Comparison of ENCODE assay signal across 11 cellular contexts in the genomic region with DNA sequence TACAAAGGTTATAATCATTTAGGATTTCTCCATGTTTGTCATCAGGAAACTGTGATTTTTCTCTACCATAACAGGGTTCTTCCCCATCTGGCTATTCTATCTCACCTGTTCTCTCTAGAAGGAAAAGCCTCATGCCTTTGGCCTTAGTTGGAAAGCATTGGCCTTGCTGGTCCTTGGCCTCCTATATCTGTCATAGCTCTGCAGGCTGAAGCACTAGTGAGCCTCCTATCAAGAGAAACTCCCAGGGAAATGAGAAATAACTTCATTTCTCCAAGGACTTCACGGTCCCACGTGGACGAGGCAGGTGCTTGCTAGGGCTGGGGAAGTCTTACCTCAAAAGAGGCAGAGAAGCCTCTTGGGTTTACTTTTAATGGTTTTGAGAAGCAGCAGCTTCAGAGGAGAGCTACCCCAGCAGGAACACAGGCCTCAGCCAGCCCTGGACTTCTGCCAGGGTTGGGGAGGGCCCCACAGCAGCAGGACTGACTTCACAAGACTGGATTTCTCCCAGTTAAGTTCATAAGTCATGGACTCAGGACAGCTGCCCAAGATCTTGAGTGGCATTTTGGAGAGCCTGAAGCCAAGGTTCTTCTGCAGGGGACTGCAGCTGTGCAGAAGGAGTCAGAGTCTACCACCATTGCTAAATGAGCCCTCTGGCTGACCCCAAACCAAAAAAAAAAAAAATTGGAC. TPM values are rescaled to one million over a fixed set of nuclear protein-coding genes. Genes with fewer than 3 reads are reported as not detected.
DNase-seq lines count a peak whose midpoint lies in the region; ATAC-seq and TF ChIP-seq lines count a peak whose summit lies in the region.
"Had no signal": no experiment of that assay in that cellular context is flagged by ENCODE, and none has a peak within 500 bp of the region (broad histone marks: within the 10 kb centered on the region; RNA-seq: fewer than 3 reads in every experiment).

No MANE protein-coding gene starts in this region.

- H3K4me1 ChIP-seq in gastrocnemius medialis (peaks cover 0 to 8% of the 10 kb centered on the region in 2 donors), trophoblast cell (ENCODE audit: control insufficient read depth in 1 of 2, insufficient read depth in 2 of 2, low read length in 2 of 2) (no peaks in the 10 kb centered on the region)

- no peak overlapping the region for H3K23ac ChIP-seq in trophoblast cell (ENCODE audit: low read length)

- H2BK120ac ChIP-seq in trophoblast cell (ENCODE audit: insufficient read depth, low read length, poor library complexity): no peak overlapping the region

- DNase-seq in H4 (ENCODE audit: low spot score): peak; percentile 24
- DNase-seq in brain pericyte (ENCODE audit: low read depth, low spot score): peak; percentile 85
- DNase-seq in hypothalamus (lab: John Stamatoyannopoulos, UW): peak in 30 of 51 donors; percentile 6 to 59 (median 40)
- peak in 1 of 2 donors; percentile 46 for DNase-seq in gastrocnemius medialis
- no peak for DNase-seq in superior temporal gyrus (ENCODE audit: extremely low spot score)
- no peak for DNase-seq in trophoblast cell
- no peak for DNase-seq in COLO668 (lab: John Stamatoyannopoulos, UW; ENCODE audit: unreplicated experiment)
- DNase-seq: activated naive CD4-positive, alpha-beta T cell; NCI-H2029; T-helper 17 cell had no signal

- H3K4me3 ChIP-seq in gastrocnemius medialis (no peak overlapping the region), trophoblast cell (ENCODE audit: low read depth, low read length) (no peak overlapping the region)

- no peak overlapping the region for H2AFZ ChIP-seq in trophoblast cell (ENCODE audit: insufficient read depth, low read length, poor library complexity)

- H3K27ac ChIP-seq in gastrocnemius medialis (no peak overlapping the region), trophoblast cell (ENCODE audit: low read depth, low read length) (no peak overlapping the region)

- no peak overlapping the region for H3K14ac ChIP-seq in trophoblast cell (ENCODE audit: low read length)

- H4K8ac ChIP-seq in trophoblast cell (ENCODE audit: low read depth, low read length): no peak overlapping the region

- H3K9ac ChIP-seq in trophoblast cell (ENCODE audit: low read length): no peak overlapping the region

- no peak overlapping the region for H4K91ac ChIP-seq in trophoblast cell (ENCODE audit: low read depth, low read length)

- no peaks in the 10 kb centered on the region for H3K9me3 ChIP-seq in gastrocnemius medialis
- no peaks in the 10 kb centered on the region for H3K9me3 ChIP-seq in trophoblast cell (ENCODE audit: insufficient read depth, low read depth, low read length)

- no peak overlapping the region for H3K18ac ChIP-seq in trophoblast cell (ENCODE audit: low read length)

- no peaks in the 10 kb centered on the region for H3K27me3 ChIP-seq in gastrocnemius medialis
- H3K27me3 ChIP-seq in trophoblast cell (ENCODE audit: insufficient read depth, low read length): no peaks in the 10 kb centered on the region

- no peak for TF ChIP-seq CTCF in gastrocnemius medialis (IDR thresholded peaks at IDR 0.05 in 4 of 5, conservative IDR thresholded peaks at IDR 0.05 in 1 of 5)

- no CpG with 5 or more reads among the region's 3 CpGs for WGBS in trophoblast cell (ENCODE audit: extremely low coverage, insufficient coverage, insufficient read length)

- ATAC-seq in gastrocnemius medialis: peak; percentile 66 to 78
- no peak for ATAC-seq in GM18858 (IDR thresholded peaks at IDR 0.05; ENCODE audit: unreplicated experiment)
- ATAC-seq: T-helper 17 cell had no signal

- intact Hi-C loops in gastrocnemius medialis (cut with DNase I; ENCODE audit: low total_unique reads): no loop called here

- H3K4ac ChIP-seq in trophoblast cell (ENCODE audit: low read depth, low read length): no peak overlapping the region

- H3K4me2 ChIP-seq in trophoblast cell (ENCODE audit: low read length): no peak overlapping the region

- H3K79me1 ChIP-seq in trophoblast cell (ENCODE audit: low read length): no peaks in the 10 kb centered on the region

- H2AK5ac ChIP-seq in trophoblast cell (ENCODE audit: low read length): no peak overlapping the region

- H2BK5ac ChIP-seq in trophoblast cell (ENCODE audit: low read depth, low read length, poor library complexity): no peak overlapping the region

- no peaks in the 10 kb centered on the region for H3K36me3 ChIP-seq in gastrocnemius medialis
- no peaks in the 10 kb centered on the region for H3K36me3 ChIP-seq in trophoblast cell (ENCODE audit: control insufficient read depth in 1 of 2, insufficient read depth in 2 of 2, low read length in 2 of 2)

- TF ChIP-seq POLR2A in gastrocnemius medialis (IDR thresholded peaks at IDR 0.05): no peak

- H4K12ac ChIP-seq in trophoblast cell (ENCODE audit: low read depth, low read length): no peak overlapping the region

- H2BK12ac ChIP-seq in trophoblast cell (ENCODE audit: low read length): no peak overlapping the region

- no peaks in the 10 kb centered on the region for H3K79me2 ChIP-seq in trophoblast cell (ENCODE audit: control insufficient read depth, insufficient read depth, low read length, poor library complexity)

- in situ Hi-C loops in gastrocnemius medialis (cut with MboI; ENCODE audit: low sequenced_read_pairs in 4 of 4): no loop called here

RNA-seq across cellular contexts. Expression of gene PSAT1, which starts 15.8 kb away (rescaled TPM):
- 238 and 323 TPM in 2 replicates for total RNA-seq in H4 (2014; rRNA removed; shearing (Covaris generic))
- under 1 TPM in 2 of 4 donors, not detected in 2; 0.33 to 0.52 TPM for total RNA-seq in gastrocnemius medialis
- 75.3 and 77.9 TPM in 2 replicates for polyA plus RNA-seq in trophoblast cell (2013)

RNA-seq across cellular contexts. Expression of gene CEP78, which starts 45.2 kb away (rescaled TPM):
- total RNA-seq in H4 (2014; rRNA removed; shearing (Covaris generic)): 24.2 and 30.9 TPM in 2 replicates
- 1 to 10 TPM; 2.1 to 2.8 (median 2.5) TPM for total RNA-seq in gastrocnemius medialis
- 29.5 and 30.9 TPM in 2 replicates for polyA plus RNA-seq in trophoblast cell (2013)

Comparison
In these comparisons a context has a peak if more than half of its experiments do, and no peak if none do; other contexts are left out.
1. DNase-seq: peak in H4 (single experiment), brain pericyte (single experiment) and hypothalamus (30 of 51); none in superior temporal gyrus (single experiment), trophoblast cell (0 of 2) and COLO668 (single experiment).
2. RNA of gene PSAT1, which starts 15.8 kb away (total RNA-seq): 238 to 323 TPM in H4; 0.33 to 0.52 TPM in gastrocnemius medialis; every median in the first group is over 100 times any median in the second.